In genomic region chr4:125266901-125267601, GRCh38 we compare ENCODE assay signal across 1 cellular context.
TF ChIP-seq lines count a peak whose summit lies in the region.

No MANE protein-coding gene starts in this region.

TF ChIP-seq in IMR-90, 13 proteins besides CTCF, POLR2A, EP300 and RAD21:
- peak; percentile 76 for TF ChIP-seq BHLHE40 (IDR thresholded peaks at IDR 0.05; ENCODE audit: low read depth, low read length)
- TF ChIP-seq FOS (IDR thresholded peaks at IDR 0.05; ENCODE audit: low read depth, low read length): no peak
- no peak for TF ChIP-seq MAZ (IDR thresholded peaks at IDR 0.05; ENCODE audit: borderline replicate concordance, low read depth, low read length)
- TF ChIP-seq CHD1 (IDR thresholded peaks at IDR 0.05; ENCODE audit: low read depth, low read length): no peak
- TF ChIP-seq USF2 (IDR thresholded peaks at IDR 0.05; ENCODE audit: low read depth, low read length): no peak
- TF ChIP-seq CEBPB (IDR thresholded peaks at IDR 0.05; ENCODE audit: low read depth, low read length): peak; percentile 94
TF ChIP-seq in IMR-90: peak in this region for 2.
